In genomic region chrX:48498374-48498809, GRCh38 we compare ENCODE assay signal across 1 cellular context.
TF ChIP-seq lines count a peak whose summit lies in the region.

No MANE protein-coding gene starts in this region.

TF ChIP-seq in SK-N-SH treated with all-trans-retinoic acid at 6 μM for 48 hours, 23 proteins besides CTCF, POLR2A, EP300 and RAD21 (continued from another document):
- TF ChIP-seq TOX (CRISPR knock-in tag; IDR thresholded peaks at IDR 0.05; ENCODE audit: borderline replicate concordance), result no peak
- TF ChIP-seq SNAI2 (CRISPR knock-in tag; IDR thresholded peaks at IDR 0.05), result no peak
- TF ChIP-seq ZFP30 (CRISPR knock-in tag; IDR thresholded peaks at IDR 0.05), result no peak
- no peak for TF ChIP-seq TCF4 (CRISPR knock-in tag; IDR thresholded peaks at IDR 0.05; ENCODE audit: borderline replicate concordance)
- TF ChIP-seq CREB5 (CRISPR knock-in tag; IDR thresholded peaks at IDR 0.05; ENCODE audit: low read depth), result no peak
- TF ChIP-seq CSDC2 (CRISPR knock-in tag; IDR thresholded peaks at IDR 0.05), result no peak
- no peak for TF ChIP-seq PATZ1 (CRISPR knock-in tag; IDR thresholded peaks at IDR 0.05; ENCODE audit: borderline replicate concordance)
- no peak for TF ChIP-seq GLIS3 (CRISPR knock-in tag; IDR thresholded peaks at IDR 0.05)
- TF ChIP-seq ZC3H10 (CRISPR knock-in tag; IDR thresholded peaks at IDR 0.05), result no peak
- TF ChIP-seq BACH2 (CRISPR knock-in tag; IDR thresholded peaks at IDR 0.05; ENCODE audit: borderline replicate concordance), result no peak
- TF ChIP-seq TSHZ2 (CRISPR knock-in tag; IDR thresholded peaks at IDR 0.05), result no peak
- no peak for TF ChIP-seq PPARA (CRISPR knock-in tag; IDR thresholded peaks at IDR 0.05; ENCODE audit: borderline replicate concordance)
- no peak for TF ChIP-seq ESRRG (CRISPR knock-in tag; IDR thresholded peaks at IDR 0.05)
